Comparison of ENCODE assay signal across 37 cellular contexts in genomic region chr15:69282128-69282743, GRCh38. TPM values are rescaled to one million over a fixed set of nuclear protein-coding genes. Genes with fewer than 3 reads are reported as not detected.
"Had no signal": no experiment of that assay in that cellular context is flagged by ENCODE, and none has a peak within 500 bp of the region (broad histone marks: within the 10 kb centered on the region; RNA-seq: fewer than 3 reads in every experiment).

No MANE protein-coding gene starts in this region.

- H3K36me3 ChIP-seq: adrenal gland, esophagus squamous epithelium, gastrocnemius medialis, heart left ventricle, WERI-Rb-1 had no signal

- H3K27ac ChIP-seq: adrenal gland, body of pancreas, epithelial cell of prostate, esophagus squamous epithelium, foreskin keratinocyte, gastrocnemius medialis, heart left ventricle, WERI-Rb-1 had no signal

- DNase-seq: activated B cell treated with CpG ODN at 0.5 μM for 24 hours; activated CD4-positive, alpha-beta T cell treated with anti-CD3 and anti-CD28 coated beads for 48 hours; activated CD4-positive, alpha-beta T cell treated with anti-CD3 and anti-CD28 coated beads, Interleukin-2, amount 50 U/mL, for 1 hour; activated CD4-positive, alpha-beta T cell treated with anti-CD3 and anti-CD28 coated beads, Interleukin-2, amount 50 U/mL, for 48 hours; activated CD8-positive, alpha-beta T cell treated with anti-CD3 and anti-CD28 coated beads for 36 hours; activated effector memory CD4-positive, alpha-beta T cell treated with anti-CD3 and anti-CD28 coated beads, Interleukin-2, amount 50 U/mL, for 16 hours; activated naive CD4-positive, alpha-beta T cell treated with anti-CD3 and anti-CD28 coated beads for 36 hours; activated naive CD8-positive, alpha-beta T cell treated with anti-CD3 and anti-CD28 coated beads for 36 hours; activated naive CD8-positive, alpha-beta T cell treated with anti-CD3 and anti-CD28 coated beads, Interleukin-2, amount 50 U/mL, for 24 hours; activated T-cell treated with anti-CD3 and anti-CD28 coated beads, Interleukin-2, amount 50 U/mL, for 4 hours; adrenal gland; amygdala; aorta; body of pancreas; caudate nucleus; cortex of kidney; dermis blood vessel endothelial cell; effector CD4-positive, alpha-beta T cell; effector memory CD8-positive, alpha-beta T cell; esophagus squamous epithelium; foreskin keratinocyte; gastrocnemius medialis; glutamatergic neuron; heart left ventricle; T-helper 1 cell; T-helper 17 cell; T1000; WERI-Rb-1 had no signal

- H3K27me3 ChIP-seq: adrenal gland, body of pancreas, foreskin keratinocyte, gastrocnemius medialis, heart left ventricle had no signal

- H3K27ac Mint-ChIP-seq: activated B cell treated with CpG ODN at 0.5 μM for 24 hours; activated CD8-positive, alpha-beta T cell treated with anti-CD3 and anti-CD28 coated beads for 36 hours; activated naive CD4-positive, alpha-beta T cell treated with anti-CD3 and anti-CD28 coated beads for 36 hours; activated naive CD4-positive, alpha-beta T cell treated with anti-CD3 and anti-CD28 coated beads, Interleukin-2, amount 50 U/mL, for 24 hours; activated naive CD8-positive, alpha-beta T cell treated with anti-CD3 and anti-CD28 coated beads for 36 hours; activated naive CD8-positive, alpha-beta T cell treated with anti-CD3 and anti-CD28 coated beads, Interleukin-2, amount 50 U/mL, for 24 hours; activated T-helper 1 cell treated with anti-CD3 and anti-CD28 coated beads, Interleukin-12 subunit alpha, Interleukin-12 subunit beta, Interleukin-2, Interleukin-4 antibody, amounts not matched to agents 30 ng/mL and 10 ng/mL and 1 ng/mL, durations not matched to agents 14 hours and 24 hours and 36 hours; activated T-helper 2 cell treated with anti-CD3 and anti-CD28 coated beads, Interferon-gamma antibody, Interleukin-2, Interleukin-4, amounts not matched to agents 10 μg/mL and 5 μg/mL and 100 μg/mL, durations not matched to agents 14 hours and 24 hours and 36 hours; effector memory CD8-positive, alpha-beta T cell; T-helper 17 cell; T-helper 2 cell treated with Interferon-gamma antibody and Interleukin-4, amounts not matched to agents 5 μg/mL and 100 μg/mL, for 36 hours had no signal

- H3K9me3 ChIP-seq: adrenal gland, body of pancreas, esophagus squamous epithelium, gastrocnemius medialis, heart left ventricle had no signal

- H3K9me3 Mint-ChIP-seq: activated B cell treated with CpG ODN at 0.5 μM for 24 hours; activated CD8-positive, alpha-beta T cell treated with anti-CD3 and anti-CD28 coated beads for 36 hours; activated naive CD4-positive, alpha-beta T cell treated with anti-CD3 and anti-CD28 coated beads for 36 hours; activated naive CD4-positive, alpha-beta T cell treated with anti-CD3 and anti-CD28 coated beads, Interleukin-2, amount 50 U/mL, for 24 hours; activated naive CD8-positive, alpha-beta T cell treated with anti-CD3 and anti-CD28 coated beads for 36 hours; activated naive CD8-positive, alpha-beta T cell treated with anti-CD3 and anti-CD28 coated beads, Interleukin-2, amount 50 U/mL, for 24 hours; activated T-cell treated with anti-CD3 and anti-CD28 coated beads, Interleukin-2, amount 50 U/mL, for 4 hours; activated T-helper 1 cell treated with anti-CD3 and anti-CD28 coated beads, Interleukin-12 subunit alpha, Interleukin-12 subunit beta, Interleukin-2, Interleukin-4 antibody, amounts not matched to agents 30 ng/mL and 10 ng/mL and 1 ng/mL, durations not matched to agents 14 hours and 24 hours and 36 hours; activated T-helper 2 cell treated with anti-CD3 and anti-CD28 coated beads, Interferon-gamma antibody, Interleukin-2, Interleukin-4, amounts not matched to agents 10 μg/mL and 5 μg/mL and 100 μg/mL, durations not matched to agents 14 hours and 24 hours and 36 hours; effector memory CD8-positive, alpha-beta T cell; T-helper 2 cell treated with Interferon-gamma antibody and Interleukin-4, amounts not matched to agents 5 μg/mL and 100 μg/mL, for 36 hours had no signal

- H3K4me3 ChIP-seq: adrenal gland, body of pancreas, esophagus squamous epithelium, gastrocnemius medialis, heart left ventricle had no signal

- ATAC-seq: activated CD4-positive, CD25-positive, alpha-beta regulatory T cell treated with anti-CD3 and anti-CD28 coated beads, Interleukin-2, amount 50 U/mL, for 24 hours; activated CD8-positive, alpha-beta T cell treated with anti-CD3 and anti-CD28 coated beads for 36 hours; activated naive CD8-positive, alpha-beta T cell treated with anti-CD3 and anti-CD28 coated beads, Interleukin-2, amount 50 U/mL, for 24 hours; activated T-cell treated with anti-CD3 and anti-CD28 coated beads, Interleukin-2, amount 50 U/mL, for 4 hours; body of pancreas; effector memory CD8-positive, alpha-beta T cell; foreskin keratinocyte; gastrocnemius medialis; heart left ventricle; T-helper 17 cell had no signal

- FAIRE-seq: colon, endometrium, endothelial cell of umbilical vein had no signal

- H3K36me3 Mint-ChIP-seq: activated naive CD4-positive, alpha-beta T cell treated with anti-CD3 and anti-CD28 coated beads, Interleukin-2, amount 50 U/mL, for 24 hours; activated naive CD8-positive, alpha-beta T cell treated with anti-CD3 and anti-CD28 coated beads for 36 hours had no signal

- H3K4me1 Mint-ChIP-seq: activated B cell treated with CpG ODN at 0.5 μM for 24 hours; activated naive CD4-positive, alpha-beta T cell treated with anti-CD3 and anti-CD28 coated beads, Interleukin-2, amount 50 U/mL, for 24 hours; activated naive CD8-positive, alpha-beta T cell treated with anti-CD3 and anti-CD28 coated beads for 36 hours; activated naive CD8-positive, alpha-beta T cell treated with anti-CD3 and anti-CD28 coated beads, Interleukin-2, amount 50 U/mL, for 24 hours; T-helper 17 cell had no signal

- H3K4me3 Mint-ChIP-seq: activated B cell treated with CpG ODN at 0.5 μM for 24 hours; activated CD8-positive, alpha-beta T cell treated with anti-CD3 and anti-CD28 coated beads for 36 hours; activated naive CD4-positive, alpha-beta T cell treated with anti-CD3 and anti-CD28 coated beads for 36 hours; activated naive CD4-positive, alpha-beta T cell treated with anti-CD3 and anti-CD28 coated beads, Interleukin-2, amount 50 U/mL, for 24 hours; activated naive CD8-positive, alpha-beta T cell treated with anti-CD3 and anti-CD28 coated beads for 36 hours; activated naive CD8-positive, alpha-beta T cell treated with anti-CD3 and anti-CD28 coated beads, Interleukin-2, amount 50 U/mL, for 24 hours; activated T-cell treated with anti-CD3 and anti-CD28 coated beads, Interleukin-2, amount 50 U/mL, for 4 hours; activated T-helper 1 cell treated with anti-CD3 and anti-CD28 coated beads, Interleukin-12 subunit alpha, Interleukin-12 subunit beta, Interleukin-2, Interleukin-4 antibody, amounts not matched to agents 30 ng/mL and 10 ng/mL and 1 ng/mL, durations not matched to agents 14 hours and 24 hours and 36 hours; effector memory CD8-positive, alpha-beta T cell; T-helper 17 cell; T-helper 2 cell treated with Interferon-gamma antibody and Interleukin-4, amounts not matched to agents 5 μg/mL and 100 μg/mL, for 36 hours had no signal

- H3K4me1 ChIP-seq: body of pancreas, esophagus squamous epithelium, foreskin keratinocyte, gastrocnemius medialis, heart left ventricle had no signal

RNA-seq across cellular contexts. Expression of gene PAQR5, which starts 16.5 kb away (rescaled TPM):
- total RNA-seq: activated B cell treated with CpG ODN at 0.5 μM for 24 hours; activated T-helper 1 cell treated with anti-CD3 and anti-CD28 coated beads, Interleukin-12 subunit alpha, Interleukin-12 subunit beta, Interleukin-2, Interleukin-4 antibody, amounts not matched to agents 30 ng/mL and 10 ng/mL and 1 ng/mL, durations not matched to agents 14 hours and 24 hours and 36 hours; activated T-helper 2 cell treated with anti-CD3 and anti-CD28 coated beads, Interferon-gamma antibody, Interleukin-2, Interleukin-4, amounts not matched to agents 10 μg/mL and 5 μg/mL and 100 μg/mL, durations not matched to agents 14 hours and 24 hours and 36 hours; dermis blood vessel endothelial cell; T-helper 17 cell had no signal
- polyA plus RNA-seq: foreskin keratinocyte had no signal
